8 cellular contexts compared by ENCODE assay signal in genomic region chr2:242085941-242086621, GRCh38.
DNase-seq lines count a peak whose midpoint lies in the region; ATAC-seq and TF ChIP-seq lines count a peak whose summit lies in the region.

No MANE protein-coding gene starts in this region.

- peaks cover 7% of the 10 kb centered on the region for H3K27me3 Mint-ChIP-seq in activated CD8-positive, alpha-beta T cell treated with anti-CD3 and anti-CD28 coated beads for 36 hours
- peaks cover 4% of the 10 kb centered on the region for H3K27me3 Mint-ChIP-seq in activated CD8-positive, alpha-beta T cell treated with anti-CD3 and anti-CD28 coated beads, Interleukin-2, amount 10 ng/mL, durations not matched to agents 7 days and 5 days (ENCODE audit: low read depth)

- H3K9me3 ChIP-seq in colonic mucosa: no peaks in the 10 kb centered on the region
- H3K9me3 ChIP-seq in osteoblast (ENCODE audit: low read depth, low read length): no peaks in the 10 kb centered on the region

- H3K4me3 Mint-ChIP-seq in activated CD8-positive, alpha-beta T cell treated with anti-CD3 and anti-CD28 coated beads for 36 hours: no peak overlapping the region
- no peak overlapping the region for H3K4me3 Mint-ChIP-seq in activated CD8-positive, alpha-beta T cell treated with anti-CD3 and anti-CD28 coated beads, Interleukin-2, amount 10 ng/mL, durations not matched to agents 7 days and 5 days

- H4K20me1 ChIP-seq in osteoblast (ENCODE audit: insufficient read depth, low read length): no peaks in the 10 kb centered on the region

- POLR2A ChIA-PET in activated CD8-positive, alpha-beta T cell treated with anti-CD3 and anti-CD28 coated beads for 36 hours (lab: Charles Lee): no interaction called here
- POLR2A ChIA-PET in activated CD8-positive, alpha-beta T cell treated with anti-CD3 and anti-CD28 coated beads, Interleukin-2, amount 10 ng/mL, durations not matched to agents 7 days and 5 days (lab: Charles Lee): no interaction called here
- POLR2A ChIA-PET in GM10248 (lab: Yijun Ruan, JAX): no interaction called here

- TF ChIP-seq CTCF in activated CD8-positive, alpha-beta T cell treated with anti-CD3 and anti-CD28 coated beads for 36 hours (IDR thresholded peaks at IDR 0.05): no peak
- TF ChIP-seq CTCF in colonic mucosa (IDR thresholded peaks at IDR 0.05) (no peak), osteoblast (IDR thresholded peaks at IDR 0.05; ENCODE audit: extremely low read depth, low read depth, low read length) (no peak), GM10248 (IDR thresholded peaks at IDR 0.05; ENCODE audit: control extremely low read depth, extremely low read depth, low read depth, missing control alignments) (no peak)

- no peak overlapping the region for H3K27ac Mint-ChIP-seq in activated CD8-positive, alpha-beta T cell treated with anti-CD3 and anti-CD28 coated beads for 36 hours
- H3K27ac Mint-ChIP-seq in activated CD8-positive, alpha-beta T cell treated with anti-CD3 and anti-CD28 coated beads, Interleukin-2, amount 10 ng/mL, durations not matched to agents 7 days and 5 days: no peak overlapping the region

- H3K36me3 Mint-ChIP-seq in activated CD8-positive, alpha-beta T cell treated with anti-CD3 and anti-CD28 coated beads for 36 hours (ENCODE audit: low read depth): no peaks in the 10 kb centered on the region
- no peaks in the 10 kb centered on the region for H3K36me3 Mint-ChIP-seq in activated CD8-positive, alpha-beta T cell treated with anti-CD3 and anti-CD28 coated beads, Interleukin-2, amount 10 ng/mL, durations not matched to agents 7 days and 5 days (ENCODE audit: low read depth)

- H3K36me3 ChIP-seq in colonic mucosa (no peaks in the 10 kb centered on the region), osteoblast (ENCODE audit: insufficient read depth, low read length) (no peaks in the 10 kb centered on the region)

- H3K4me3 ChIP-seq in colonic mucosa (no peak overlapping the region), osteoblast (ENCODE audit: insufficient read depth, low read length) (no peak overlapping the region)

- H3K79me2 ChIP-seq in osteoblast (ENCODE audit: insufficient read depth, low read length): no peaks in the 10 kb centered on the region

- H3K4me1 ChIP-seq in colonic mucosa (no peaks in the 10 kb centered on the region), osteoblast (ENCODE audit: insufficient read depth, low read length) (peaks cover 8% of the 10 kb centered on the region)

- no peaks in the 10 kb centered on the region for H3K27me3 ChIP-seq in colonic mucosa
- H3K27me3 ChIP-seq in osteoblast (ENCODE audit: insufficient read depth, low read length): no peaks in the 10 kb centered on the region

- no peak for ATAC-seq in activated CD8-positive, alpha-beta T cell treated with anti-CD3 and anti-CD28 coated beads for 36 hours
- ATAC-seq in activated CD8-positive, alpha-beta T cell treated with anti-CD3 and anti-CD28 coated beads, Interleukin-2, amount 10 ng/mL, durations not matched to agents 7 days and 5 days: no peak
- no peak for ATAC-seq in HG02981 (IDR thresholded peaks at IDR 0.05; ENCODE audit: unreplicated experiment)

- CTCF ChIA-PET in activated CD8-positive, alpha-beta T cell treated with anti-CD3 and anti-CD28 coated beads for 36 hours (lab: Charles Lee): no interaction called here
- CTCF ChIA-PET in activated CD8-positive, alpha-beta T cell treated with anti-CD3 and anti-CD28 coated beads, Interleukin-2, amount 10 ng/mL, durations not matched to agents 7 days and 5 days (lab: Charles Lee): no interaction called here
- CTCF ChIA-PET in GM10248 (lab: Yijun Ruan, JAX): no interaction called here

- no peaks in the 10 kb centered on the region for H3K9me3 Mint-ChIP-seq in activated CD8-positive, alpha-beta T cell treated with anti-CD3 and anti-CD28 coated beads for 36 hours
- H3K9me3 Mint-ChIP-seq in activated CD8-positive, alpha-beta T cell treated with anti-CD3 and anti-CD28 coated beads, Interleukin-2, amount 10 ng/mL, durations not matched to agents 7 days and 5 days (ENCODE audit: insufficient read depth): no peaks in the 10 kb centered on the region

- H3K27ac ChIP-seq in colonic mucosa (peak overlapping the region; percentile 19), osteoblast (ENCODE audit: low read depth, low read length) (no peak overlapping the region)

- H3K4me1 Mint-ChIP-seq in activated CD8-positive, alpha-beta T cell treated with anti-CD3 and anti-CD28 coated beads for 36 hours (ENCODE audit: low read depth): peaks cover 14% of the 10 kb centered on the region
- peaks cover 18% of the 10 kb centered on the region for H3K4me1 Mint-ChIP-seq in activated CD8-positive, alpha-beta T cell treated with anti-CD3 and anti-CD28 coated beads, Interleukin-2, amount 10 ng/mL, durations not matched to agents 7 days and 5 days (ENCODE audit: low read depth)

- peak overlapping the region; percentile 78 for H2AFZ ChIP-seq in osteoblast (ENCODE audit: low read length)

- H3K4me2 ChIP-seq in osteoblast (ENCODE audit: insufficient read depth, low read length): no peak overlapping the region

- intact Hi-C loops in activated CD8-positive, alpha-beta T cell treated with anti-CD3 and anti-CD28 coated beads for 36 hours (cut with micrococcal nuclease): no loop called here
- intact Hi-C loops in colonic mucosa (cut with DNase I): no loop called here

- no peak overlapping the region for H3K9ac ChIP-seq in colonic mucosa (ENCODE audit: low read depth in 2 of 2, low read length in 2 of 2)

- peak; percentile 3 for DNase-seq in activated CD8-positive, alpha-beta T cell treated with anti-CD3 and anti-CD28 coated beads for 36 hours
- DNase-seq in activated CD8-positive, alpha-beta T cell treated with anti-CD3 and anti-CD28 coated beads, Interleukin-2, amount 10 ng/mL, durations not matched to agents 7 days and 5 days: no peak
- DNase-seq in NOMO-1 (lab: John Stamatoyannopoulos, UW; ENCODE audit: unreplicated experiment in 2 of 2) (peak; percentile 82 to 90), colonic mucosa (no peak), osteoblast (ENCODE audit: insufficient read length, low spot score, missing footprints) (no peak), NCI-H2196 treated with DMSO at 0.1 percent for 48 hours (lab: John Stamatoyannopoulos, UW; ENCODE audit: unreplicated experiment) (no peak), GM10248 (ENCODE audit: extremely low spot score) (no peak)

Comparison
In these comparisons a context has a peak if more than half of its experiments do, and no peak if none do; other contexts are left out.
1. DNase-seq: peak in activated CD8-positive, alpha-beta T cell treated with anti-CD3 and anti-CD28 coated beads for 36 hours (single experiment) and NOMO-1 (2 of 2); none in activated CD8-positive, alpha-beta T cell treated with anti-CD3 and anti-CD28 coated beads, Interleukin-2, amount 10 ng/mL, durations not matched to agents 7 days and 5 days (single experiment), colonic mucosa (single experiment), osteoblast (single experiment), NCI-H2196 treated with DMSO at 0.1 percent for 48 hours (single experiment) and GM10248 (single experiment).